In genomic region chr11:117181586-117182550, GRCh38 we compare ENCODE assay signal across 13 cellular contexts. TPM values are rescaled to one million over a fixed set of nuclear protein-coding genes. Genes with fewer than 3 reads are reported as not detected.
A peak's percentile ranks its signal among the peaks of the same experiment; 100 is the strongest.
DNase-seq lines count a peak whose midpoint lies in the region; ATAC-seq and TF ChIP-seq lines count a peak whose summit lies in the region.
"Had no signal": no experiment of that assay in that cellular context is flagged by ENCODE, and none has a peak within 500 bp of the region (broad histone marks: within the 10 kb centered on the region; RNA-seq: fewer than 3 reads in every experiment).

No MANE protein-coding gene starts in this region.

- no peak overlapping the region for H3K18ac ChIP-seq in mesendoderm (ENCODE audit: low read length)

- H3K36me3 ChIP-seq in left ventricle myocardium inferior (peaks cover 43% of the 10 kb centered on the region), SU-DHL-6 (ENCODE audit: low read length) (no peaks in the 10 kb centered on the region), mesendoderm (ENCODE audit: control insufficient read depth, insufficient read depth, low read length) (no peaks in the 10 kb centered on the region)

- no peak overlapping the region for H3K4me3 Mint-ChIP-seq in type B pancreatic cell

- no peaks in the 10 kb centered on the region for H3K79me1 ChIP-seq in mesendoderm (ENCODE audit: low read length)

- peaks cover 36% of the 10 kb centered on the region for H3K4me1 Mint-ChIP-seq in type B pancreatic cell (ENCODE audit: unreplicated experiment)

- H3K4me2 ChIP-seq in SU-DHL-6 (ENCODE audit: low read depth, low read length, poor library complexity, severe bottlenecking) (no peak overlapping the region), mesendoderm (ENCODE audit: low read length) (no peak overlapping the region)

- H3K4me1 ChIP-seq in left ventricle myocardium inferior (peaks cover 42% of the 10 kb centered on the region), mesendoderm (ENCODE audit: control insufficient read depth, low read depth, low read length) (peaks cover 7% of the 10 kb centered on the region)

- no peak overlapping the region for H2BK5ac ChIP-seq in mesendoderm (ENCODE audit: low read length)

- CTCF ChIA-PET in RWPE1 (lab: Yijun Ruan, JAX): no interaction called here

- no peak overlapping the region for H4K8ac ChIP-seq in mesendoderm (ENCODE audit: low read depth, low read length)

- H3K9ac ChIP-seq in SU-DHL-6 (ENCODE audit: low read length) (no peak overlapping the region), mesendoderm (ENCODE audit: low read length) (no peak overlapping the region)

- no peak overlapping the region for H2BK120ac ChIP-seq in mesendoderm (ENCODE audit: low read depth, low read length)

- H3K79me2 ChIP-seq in SU-DHL-6 (ENCODE audit: insufficient read depth, low read length) (no peaks in the 10 kb centered on the region), mesendoderm (ENCODE audit: control insufficient read depth, insufficient read depth, low read length) (no peaks in the 10 kb centered on the region)

- peak; percentile 31 for DNase-seq in cardiac septum (ENCODE audit: low spot score)
- DNase-seq in left ventricle myocardium inferior: no peak
- DNase-seq in mesendoderm: no peak
- peak; percentile 65 for DNase-seq in type B pancreatic cell (ENCODE audit: extremely low spot score, unreplicated experiment)
- DNase-seq in RWPE1 (ENCODE audit: low spot score): no peak
- no peak for DNase-seq in activated naive CD4-positive, alpha-beta T cell (lab: John Stamatoyannopoulos, UW)
- DNase-seq: T1000 had no signal

- H3K27ac ChIP-seq in left ventricle myocardium inferior (replicated peaks) (no peak overlapping the region), SU-DHL-6 (ENCODE audit: low read depth, low read length) (no peak overlapping the region), mesendoderm (ENCODE audit: low read depth, low read length) (no peak overlapping the region), RWPE1 (no peak overlapping the region)
- H3K27ac ChIP-seq: cardiac muscle cell had no signal

- no peaks in the 10 kb centered on the region for H3K9me3 Mint-ChIP-seq in type B pancreatic cell
- H3K9me3 Mint-ChIP-seq: activated CD4-positive, alpha-beta T cell treated with anti-CD3 and anti-CD28 coated beads, Interleukin-2, amount 10 ng/mL, durations not matched to agents 7 days and 5 days had no signal

- H3K9me3 ChIP-seq in left ventricle myocardium inferior (replicated peaks) (no peaks in the 10 kb centered on the region), SU-DHL-6 (ENCODE audit: insufficient read depth, low read length) (no peaks in the 10 kb centered on the region)
- H3K9me3 ChIP-seq: Caco-2 had no signal

- TF ChIP-seq CTCF in left ventricle myocardium inferior (IDR thresholded peaks at IDR 0.05; ENCODE audit: borderline replicate concordance): no peak
- no peak for TF ChIP-seq CTCF in SU-DHL-6 (IDR thresholded peaks at IDR 0.05; ENCODE audit: insufficient read depth, low read length, poor library complexity, severe bottlenecking)
- TF ChIP-seq CTCF in type B pancreatic cell (conservative IDR thresholded peaks at IDR 0.05): no peak
- TF ChIP-seq CTCF in RWPE1 (conservative IDR thresholded peaks at IDR 0.05; ENCODE audit: low read depth): no peak

- no peaks in the 10 kb centered on the region for H3K27me3 Mint-ChIP-seq in type B pancreatic cell
- H3K27me3 Mint-ChIP-seq: activated CD4-positive, alpha-beta T cell treated with anti-CD3 and anti-CD28 coated beads, Interleukin-2, amount 10 ng/mL, durations not matched to agents 7 days and 5 days had no signal

- H2AK5ac ChIP-seq in mesendoderm (ENCODE audit: low read length): no peak overlapping the region

- H3K27me3 ChIP-seq in left ventricle myocardium inferior (ENCODE audit: low read depth): no peaks in the 10 kb centered on the region
- no peaks in the 10 kb centered on the region for H3K27me3 ChIP-seq in SU-DHL-6 (ENCODE audit: low read length)
- no peaks in the 10 kb centered on the region for H3K27me3 ChIP-seq in mesendoderm (ENCODE audit: insufficient read depth, low read length, poor library complexity)
- H3K27me3 ChIP-seq: cardiac muscle cell had no signal

- POLR2A ChIA-PET in RWPE1 (lab: Yijun Ruan, JAX; ENCODE audit: low non-redundant PET): no interaction called here

- peak overlapping the region; percentile 95 for H2AFZ ChIP-seq in SU-DHL-6 (ENCODE audit: low read depth, low read length, severe bottlenecking)

- no CpG with 5 or more reads among the region's 22 CpGs for WGBS in mesendoderm (ENCODE audit: extremely low coverage, insufficient coverage, low lambda C conversion rate)

- H3F3A ChIP-seq in SU-DHL-6 (ENCODE audit: insufficient read depth): peaks cover 3% of the 10 kb centered on the region

- no peak overlapping the region for H4K5ac ChIP-seq in mesendoderm (ENCODE audit: low read length)

- no peak overlapping the region for H3K4ac ChIP-seq in mesendoderm (ENCODE audit: low read depth, low read length)

- H3K9me2 ChIP-seq in SU-DHL-6 (replicated peaks; ENCODE audit: insufficient read depth, low read length): no peaks in the 10 kb centered on the region

- H3K4me3 ChIP-seq in left ventricle myocardium inferior (no peak overlapping the region), SU-DHL-6 (ENCODE audit: insufficient read depth, low read length, poor library complexity, severe bottlenecking) (no peak overlapping the region), mesendoderm (ENCODE audit: low read length) (no peak overlapping the region)
- H3K4me3 ChIP-seq: cardiac muscle cell, GM12878 had no signal

- no peak for ATAC-seq in HG03108 (IDR thresholded peaks at IDR 0.05; ENCODE audit: unreplicated experiment)

- no peak overlapping the region for H3K23ac ChIP-seq in mesendoderm (ENCODE audit: low read length)

- no peaks in the 10 kb centered on the region for H4K20me1 ChIP-seq in SU-DHL-6 (ENCODE audit: low read depth, low read length)

- H2BK15ac ChIP-seq in mesendoderm (replicated peaks; ENCODE audit: low read depth): no peak overlapping the region

- no peak overlapping the region for H3K27ac Mint-ChIP-seq in type B pancreatic cell

- peaks cover 19% of the 10 kb centered on the region for H3K36me3 Mint-ChIP-seq in type B pancreatic cell

- intact Hi-C loops in cardiac septum (cut with DNase I): no loop called here
- intact Hi-C loops in left ventricle myocardium inferior (cut with micrococcal nuclease): no loop called here

- peak overlapping the region; percentile 10 for H3K56ac ChIP-seq in mesendoderm (ENCODE audit: low read length)

RNA-seq across cellular contexts. Expression of gene SIDT2, which starts 3.3 kb away (rescaled TPM):
- 25.3 TPM for total RNA-seq in cardiac septum
- 23.5 TPM for total RNA-seq in left ventricle myocardium inferior
- 9.6 TPM for polyA plus RNA-seq in mesendoderm (2013, experiment 1 of 2)
- polyA plus RNA-seq in mesendoderm (2013, experiment 2 of 2): 8.7 TPM
- 53.1 and 62.0 TPM in 2 replicates for total RNA-seq in type B pancreatic cell (ENCODE audit: low replicate concordance)

RNA-seq across cellular contexts. Expression of gene TAGLN, which starts 17.3 kb away (rescaled TPM):
- total RNA-seq in cardiac septum: 317 TPM
- 113 TPM for total RNA-seq in left ventricle myocardium inferior
- polyA plus RNA-seq in mesendoderm (2013, experiment 1 of 2): 928 TPM
- polyA plus RNA-seq in mesendoderm (2013, experiment 2 of 2): 989 TPM
- 97.9 and 106 TPM in 2 replicates for total RNA-seq in type B pancreatic cell (ENCODE audit: low replicate concordance)

RNA-seq across cellular contexts. Expression of gene PAFAH1B2, which starts 37.8 kb away (rescaled TPM):
- 68.9 TPM for total RNA-seq in cardiac septum
- 51.5 TPM for total RNA-seq in left ventricle myocardium inferior
- polyA plus RNA-seq in mesendoderm (2013, experiment 1 of 2): 76.1 TPM
- polyA plus RNA-seq in mesendoderm (2013, experiment 2 of 2): 73.8 TPM
- 94.5 and 101 TPM in 2 replicates for total RNA-seq in type B pancreatic cell (ENCODE audit: low replicate concordance)

RNA-seq across cellular contexts. Expression of gene PCSK7, which starts 50.0 kb away (rescaled TPM):
- 45.5 TPM for total RNA-seq in cardiac septum
- total RNA-seq in left ventricle myocardium inferior: 24.0 TPM
- 15.6 TPM for polyA plus RNA-seq in mesendoderm (2013, experiment 1 of 2)
- polyA plus RNA-seq in mesendoderm (2013, experiment 2 of 2): 15.8 TPM
- 54.6 and 61.1 TPM in 2 replicates for total RNA-seq in type B pancreatic cell (ENCODE audit: low replicate concordance)

RNA-seq across cellular contexts. Expression of gene RNF214, which starts 50.6 kb away (rescaled TPM):
- total RNA-seq in cardiac septum (27.6 TPM), left ventricle myocardium inferior (21.1 TPM), type B pancreatic cell (ENCODE audit: low replicate concordance) (29.0 and 34.7 TPM in 2 replicates)
- 16.9 TPM for polyA plus RNA-seq in mesendoderm (2013, experiment 1 of 2)
- polyA plus RNA-seq in mesendoderm (2013, experiment 2 of 2): 16.0 TPM

Comparison
In these comparisons a context has a peak if more than half of its experiments do, and no peak if none do; other contexts are left out.
1. DNase-seq: peak in cardiac septum (single experiment) and type B pancreatic cell (single experiment); none in left ventricle myocardium inferior (single experiment), mesendoderm (single experiment), RWPE1 (single experiment) and activated naive CD4-positive, alpha-beta T cell (0 of 4).